ENCODE assay signal across 1 cellular context in the genomic region with DNA sequence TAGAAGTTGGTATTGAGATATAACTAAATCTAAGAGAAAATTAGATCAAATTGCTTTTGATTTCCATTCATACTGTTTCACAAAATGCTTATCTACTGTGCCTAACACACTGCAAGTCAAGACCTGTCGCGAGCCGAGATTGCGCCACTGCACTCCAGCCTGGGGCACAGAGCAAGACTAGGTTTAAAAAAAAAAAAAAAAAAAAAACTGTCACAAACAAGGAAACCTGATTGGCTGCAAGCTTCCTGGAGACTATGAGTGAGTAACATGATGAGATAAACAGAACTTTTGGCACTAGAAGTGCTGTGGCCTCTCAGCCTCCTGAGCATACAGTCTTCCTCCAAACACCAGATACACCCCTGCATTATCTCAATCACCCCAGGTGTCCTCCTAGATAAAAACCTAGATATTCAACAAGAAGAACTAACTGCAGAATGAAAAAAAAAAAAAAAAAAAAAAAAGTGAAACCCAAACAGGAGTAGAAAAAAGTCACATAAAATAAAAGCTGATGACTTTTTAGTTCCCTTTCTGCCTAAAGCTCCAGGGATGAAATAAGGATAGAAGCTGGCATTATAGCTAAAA.
TF ChIP-seq lines count a peak whose summit lies in the region.

No MANE protein-coding gene starts in this region.

TF ChIP-seq in HCT116, 20 proteins besides CTCF, POLR2A, EP300 and RAD21 (continued from another document):
- TF ChIP-seq, protein P1, sequence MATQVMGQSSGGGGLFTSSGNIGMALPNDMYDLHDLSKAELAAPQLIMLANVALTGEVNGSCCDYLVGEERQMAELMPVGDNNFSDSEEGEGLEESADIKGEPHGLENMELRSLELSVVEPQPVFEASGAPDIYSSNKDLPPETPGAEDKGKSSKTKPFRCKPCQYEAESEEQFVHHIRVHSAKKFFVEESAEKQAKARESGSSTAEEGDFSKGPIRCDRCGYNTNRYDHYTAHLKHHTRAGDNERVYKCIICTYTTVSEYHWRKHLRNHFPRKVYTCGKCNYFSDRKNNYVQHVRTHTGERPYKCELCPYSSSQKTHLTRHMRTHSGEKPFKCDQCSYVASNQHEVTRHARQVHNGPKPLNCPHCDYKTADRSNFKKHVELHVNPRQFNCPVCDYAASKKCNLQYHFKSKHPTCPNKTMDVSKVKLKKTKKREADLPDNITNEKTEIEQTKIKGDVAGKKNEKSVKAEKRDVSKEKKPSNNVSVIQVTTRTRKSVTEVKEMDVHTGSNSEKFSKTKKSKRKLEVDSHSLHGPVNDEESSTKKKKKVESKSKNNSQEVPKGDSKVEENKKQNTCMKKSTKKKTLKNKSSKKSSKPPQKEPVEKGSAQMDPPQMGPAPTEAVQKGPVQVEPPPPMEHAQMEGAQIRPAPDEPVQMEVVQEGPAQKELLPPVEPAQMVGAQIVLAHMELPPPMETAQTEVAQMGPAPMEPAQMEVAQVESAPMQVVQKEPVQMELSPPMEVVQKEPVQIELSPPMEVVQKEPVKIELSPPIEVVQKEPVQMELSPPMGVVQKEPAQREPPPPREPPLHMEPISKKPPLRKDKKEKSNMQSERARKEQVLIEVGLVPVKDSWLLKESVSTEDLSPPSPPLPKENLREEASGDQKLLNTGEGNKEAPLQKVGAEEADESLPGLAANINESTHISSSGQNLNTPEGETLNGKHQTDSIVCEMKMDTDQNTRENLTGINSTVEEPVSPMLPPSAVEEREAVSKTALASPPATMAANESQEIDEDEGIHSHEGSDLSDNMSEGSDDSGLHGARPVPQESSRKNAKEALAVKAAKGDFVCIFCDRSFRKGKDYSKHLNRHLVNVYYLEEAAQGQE (IDR thresholded peaks at IDR 0.05; ENCODE audit: low read depth), result no peak
- no peak for TF ChIP-seq EGR1 (IDR thresholded peaks at IDR 0.05; ENCODE audit: low read depth)
- TF ChIP-seq SP1 (IDR thresholded peaks at IDR 0.05; ENCODE audit: low read depth), result 0 out of 2 replicates have a peak, but pooled peaks have one; percentile 27
- TF ChIP-seq FOSL1 (IDR thresholded peaks at IDR 0.05; ENCODE audit: low read depth), result no peak
- TF ChIP-seq, protein P2, sequence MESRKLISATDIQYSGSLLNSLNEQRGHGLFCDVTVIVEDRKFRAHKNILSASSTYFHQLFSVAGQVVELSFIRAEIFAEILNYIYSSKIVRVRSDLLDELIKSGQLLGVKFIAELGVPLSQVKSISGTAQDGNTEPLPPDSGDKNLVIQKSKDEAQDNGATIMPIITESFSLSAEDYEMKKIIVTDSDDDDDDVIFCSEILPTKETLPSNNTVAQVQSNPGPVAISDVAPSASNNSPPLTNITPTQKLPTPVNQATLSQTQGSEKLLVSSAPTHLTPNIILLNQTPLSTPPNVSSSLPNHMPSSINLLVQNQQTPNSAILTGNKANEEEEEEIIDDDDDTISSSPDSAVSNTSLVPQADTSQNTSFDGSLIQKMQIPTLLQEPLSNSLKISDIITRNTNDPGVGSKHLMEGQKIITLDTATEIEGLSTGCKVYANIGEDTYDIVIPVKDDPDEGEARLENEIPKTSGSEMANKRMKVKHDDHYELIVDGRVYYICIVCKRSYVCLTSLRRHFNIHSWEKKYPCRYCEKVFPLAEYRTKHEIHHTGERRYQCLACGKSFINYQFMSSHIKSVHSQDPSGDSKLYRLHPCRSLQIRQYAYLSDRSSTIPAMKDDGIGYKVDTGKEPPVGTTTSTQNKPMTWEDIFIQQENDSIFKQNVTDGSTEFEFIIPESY (IDR thresholded peaks at IDR 0.05; ENCODE audit: extremely low read depth, insufficient replicate concordance, low read length), result no peak
